In genomic region chr11:93543292-93543977, GRCh38 we compare ENCODE assay signal across 8 cellular contexts. TPM values are rescaled to one million over a fixed set of nuclear protein-coding genes. Genes with fewer than 3 reads are reported as not detected.
DNase-seq lines count a peak whose midpoint lies in the region; ATAC-seq and TF ChIP-seq lines count a peak whose summit lies in the region.

TSS of gene SMCO4 (minus strand) at chr11:93543391. CDS start at chr11:93479189, 64,202 bp downstream.

- CTCF ChIA-PET in CD8-positive, alpha-beta memory T cell (lab: Charles Lee): no interaction called here
- CTCF ChIA-PET in activated CD8-positive, alpha-beta T cell treated with anti-CD3 and anti-CD28 coated beads for 36 hours (lab: Charles Lee): interaction anchor here (3.7 kb wide), 1 partner anchor 308 kb away, joined by 16 read pairs; no protein-coding TSS in a partner anchor

- no peak within 1 kb of the TSS for H3K27ac ChIP-seq in CD8-positive, alpha-beta memory T cell (ENCODE audit: low read depth, low read length)
- H3K27ac ChIP-seq in HL-60 (replicated peaks): peak within 1 kb of the TSS; percentile 44

- H3K9me3 ChIP-seq in CD8-positive, alpha-beta memory T cell (ENCODE audit: low read length): no peaks in the 10 kb centered on the region

- H3K4me3 ChIP-seq in CD8-positive, alpha-beta memory T cell (ENCODE audit: low read length): peak within 1 kb of the TSS; percentile 44
- H3K4me3 ChIP-seq in HL-60 (replicated peaks; ENCODE audit: insufficient read depth, low read length): peak within 1 kb of the TSS; percentile 72

- no peaks in the 10 kb centered on the region for H3K27me3 ChIP-seq in CD8-positive, alpha-beta memory T cell (ENCODE audit: insufficient read depth, low read length, poor library complexity, severe bottlenecking)
- H3K27me3 ChIP-seq in HL-60 (ENCODE audit: insufficient read depth, poor library complexity, severe bottlenecking): no peaks in the 10 kb centered on the region

- peaks cover 15 to 22% (median 20%) of the 10 kb centered on the region in 3 donors for H3K4me1 Mint-ChIP-seq in CD8-positive, alpha-beta memory T cell
- H3K4me1 Mint-ChIP-seq in activated CD8-positive, alpha-beta T cell treated with anti-CD3 and anti-CD28 coated beads for 36 hours (ENCODE audit: low read depth): peaks cover 13% of the 10 kb centered on the region

- peaks cover 9 to 47% of the 10 kb centered on the region in 2 donors for H3K27me3 Mint-ChIP-seq in CD8-positive, alpha-beta memory T cell
- peaks cover 14% of the 10 kb centered on the region for H3K27me3 Mint-ChIP-seq in activated CD8-positive, alpha-beta T cell treated with anti-CD3 and anti-CD28 coated beads for 36 hours

- H3K4me1 ChIP-seq in CD8-positive, alpha-beta memory T cell (ENCODE audit: insufficient read depth, low read length): no peaks in the 10 kb centered on the region

- no peaks in the 10 kb centered on the region for H3K9me3 Mint-ChIP-seq in CD8-positive, alpha-beta memory T cell
- no peaks in the 10 kb centered on the region for H3K9me3 Mint-ChIP-seq in activated CD8-positive, alpha-beta T cell treated with anti-CD3 and anti-CD28 coated beads for 36 hours

- peak; percentile 42 for TF ChIP-seq CTCF in HL-60 (IDR thresholded peaks at IDR 0.05; ENCODE audit: insufficient read depth, low read length)
- peak; percentile 50 for TF ChIP-seq CTCF in activated CD8-positive, alpha-beta T cell treated with anti-CD3 and anti-CD28 coated beads for 36 hours (IDR thresholded peaks at IDR 0.05)

- peak; percentile 87 for ATAC-seq in GM19467 (IDR thresholded peaks at IDR 0.05; ENCODE audit: unreplicated experiment)
- peak; percentile 79 for ATAC-seq in activated CD8-positive, alpha-beta T cell treated with anti-CD3 and anti-CD28 coated beads for 36 hours

- peak within 1 kb of the TSS; percentile 28 to 92 (median 63) for H3K27ac Mint-ChIP-seq in CD8-positive, alpha-beta memory T cell
- H3K27ac Mint-ChIP-seq in activated CD8-positive, alpha-beta T cell treated with anti-CD3 and anti-CD28 coated beads for 36 hours: peak within 1 kb of the TSS; percentile 50

- POLR2A ChIA-PET in CD8-positive, alpha-beta memory T cell (lab: Charles Lee): no interaction called here
- POLR2A ChIA-PET in activated CD8-positive, alpha-beta T cell treated with anti-CD3 and anti-CD28 coated beads for 36 hours (lab: Charles Lee): no interaction called here

- intact Hi-C loops in activated CD8-positive, alpha-beta T cell treated with anti-CD3 and anti-CD28 coated beads for 36 hours (cut with micrococcal nuclease): loop anchor here (5.0 kb wide), 1 partner anchor 306 kb away; no protein-coding TSS in a partner anchor

- no peaks in the 10 kb centered on the region for H3K36me3 ChIP-seq in CD8-positive, alpha-beta memory T cell (ENCODE audit: insufficient read depth, low read length)

- peak within 1 kb of the TSS; percentile 82 to 93 (median 86) for H3K4me3 Mint-ChIP-seq in CD8-positive, alpha-beta memory T cell
- peak within 1 kb of the TSS; percentile 73 for H3K4me3 Mint-ChIP-seq in activated CD8-positive, alpha-beta T cell treated with anti-CD3 and anti-CD28 coated beads for 36 hours

- H3K36me3 Mint-ChIP-seq in CD8-positive, alpha-beta memory T cell: no peaks in the 10 kb centered on the region
- H3K36me3 Mint-ChIP-seq in activated CD8-positive, alpha-beta T cell treated with anti-CD3 and anti-CD28 coated beads for 36 hours (ENCODE audit: low read depth): no peaks in the 10 kb centered on the region

- peak; percentile 32 to 56 (median 46) for DNase-seq in CD8-positive, alpha-beta memory T cell
- DNase-seq in HL-60 (ENCODE audit: low read depth in 1 of 2, low spot score in 1 of 2): peak; percentile 61 to 87
- DNase-seq in NCI-H82 treated with DMSO at 0.1 percent for 48 hours (lab: John Stamatoyannopoulos, UW; ENCODE audit: unreplicated experiment): peak; percentile 65
- peak; percentile 68 for DNase-seq in activated CD8-positive, alpha-beta T cell treated with anti-CD3 and anti-CD28 coated beads for 36 hours
- DNase-seq in effector CD4-positive, alpha-beta T cell: peak; percentile 37
- DNase-seq in lung microvascular endothelial cell (ENCODE audit: low read depth in 2 of 2): peak; percentile 79 to 87
- DNase-seq in stimulated activated CD4-positive, alpha-beta T cell treated with anti-CD3 and anti-CD28 coated beads, TNF-alpha, amount 100 ng/mL, for 48 hours (ENCODE audit: low read depth in 3 of 3): peak; percentile 51 to 64 (median 53)

RNA-seq across cellular contexts. Expression of gene SMCO4, which starts in this region (rescaled TPM):
- 10 to 100 TPM in 1 of 2 experiments, 1 to 10 TPM in 1; 8.2 to 10.8 TPM for total RNA-seq in CD8-positive, alpha-beta memory T cell
- 9.0 TPM for polyA plus RNA-seq in CD8-positive, alpha-beta memory T cell
- total RNA-seq in activated CD8-positive, alpha-beta T cell treated with anti-CD3 and anti-CD28 coated beads for 36 hours: 1 to 10 TPM; 5.0 to 9.4 TPM
- total RNA-seq in lung microvascular endothelial cell: 7.2 and 10.5 TPM in 2 replicates
